In genomic region chr3:126005951-126006350, GRCh38 we compare ENCODE assay signal across 1 cellular context.
TF ChIP-seq lines count a peak whose summit lies in the region.

No MANE protein-coding gene starts in this region.

TF ChIP-seq in IMR-90, 13 proteins besides CTCF, POLR2A, EP300 and RAD21 (continued from another document):
- TF ChIP-seq ELK1 (IDR thresholded peaks at IDR 0.05; ENCODE audit: borderline replicate concordance, low read depth, low read length) (no peak), FOS (IDR thresholded peaks at IDR 0.05; ENCODE audit: low read depth, low read length) (no peak), NFE2L2 (IDR thresholded peaks at IDR 0.05; ENCODE audit: low read depth, low read length) (no peak), MAFK (IDR thresholded peaks at IDR 0.05; ENCODE audit: low read depth, low read length) (peak; percentile 67), USF2 (IDR thresholded peaks at IDR 0.05; ENCODE audit: low read depth, low read length) (no peak)
